In the genomic region with DNA sequence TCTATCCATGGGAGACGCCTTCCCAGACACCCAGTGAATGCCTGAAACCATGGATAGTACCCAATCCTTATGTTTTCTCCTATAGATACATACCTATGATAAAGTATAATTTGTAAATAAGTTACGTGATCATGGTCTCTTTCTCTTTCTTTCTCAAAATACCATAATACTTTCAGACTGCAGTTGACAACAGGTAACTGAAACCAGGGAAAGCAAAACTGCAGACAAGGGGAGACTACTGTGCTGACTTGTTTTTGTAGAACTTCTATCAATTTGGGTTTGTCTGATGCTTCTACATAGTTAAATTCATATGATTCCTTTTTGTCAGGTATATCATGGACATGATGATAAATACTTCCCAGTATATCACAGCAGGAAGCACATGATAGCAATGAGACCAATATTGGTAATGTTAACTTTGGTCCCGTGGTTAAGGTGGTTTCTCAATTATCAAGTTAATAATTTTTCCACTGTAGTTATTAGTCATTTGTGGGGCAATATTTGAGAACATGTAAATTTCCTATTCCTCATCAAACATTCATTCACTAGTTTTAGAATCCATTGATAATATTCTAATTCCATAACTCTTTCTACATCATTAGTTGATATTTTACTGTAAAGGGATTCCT, we compare ENCODE assay signal across 15 cellular contexts.
"Had no signal": no experiment of that assay in that cellular context is flagged by ENCODE, and none has a peak within 500 bp of the region (broad histone marks: within the 10 kb centered on the region; RNA-seq: fewer than 3 reads in every experiment).

No MANE protein-coding gene starts in this region.

- H3K27me3 Mint-ChIP-seq: activated CD8-positive, alpha-beta memory T cell treated with anti-CD3 and anti-CD28 coated beads, Interleukin-2, amount 10 ng/mL, durations not matched to agents 7 days and 5 days; activated naive CD8-positive, alpha-beta T cell; activated T-cell treated with anti-CD3 and anti-CD28 coated beads, Interleukin-2, amount 50 U/mL, for 24 hours; naive thymus-derived CD4-positive, alpha-beta T cell had no signal

- H3K27me3 ChIP-seq: breast epithelium, dorsolateral prefrontal cortex, stomach had no signal

- H3K4me3 Mint-ChIP-seq: activated CD8-positive, alpha-beta memory T cell treated with anti-CD3 and anti-CD28 coated beads, Interleukin-2, amount 10 ng/mL, durations not matched to agents 7 days and 5 days; activated naive CD8-positive, alpha-beta T cell; activated T-cell treated with anti-CD3 and anti-CD28 coated beads, Interleukin-2, amount 50 U/mL, for 24 hours; immature natural killer cell; naive thymus-derived CD4-positive, alpha-beta T cell had no signal

- H3K9me3 ChIP-seq: breast epithelium, stomach, thoracic aorta had no signal

- DNase-seq: activated CD8-positive, alpha-beta memory T cell treated with anti-CD3 and anti-CD28 coated beads, Interleukin-2, amount 10 ng/mL, durations not matched to agents 7 days and 5 days; activated effector memory CD4-positive, alpha-beta T cell treated with Interleukin-2 at 50 U/mL for 16 hours; activated T-cell treated with anti-CD3 and anti-CD28 coated beads, Interleukin-2, amount 50 U/mL, for 24 hours; dorsolateral prefrontal cortex; glutamatergic neuron; immature natural killer cell; left cardiac atrium; naive thymus-derived CD4-positive, alpha-beta T cell; stimulated activated CD4-positive, alpha-beta T cell treated with anti-CD3 and anti-CD28 coated beads, Interleukin-4, amount 100 ng/mL, for 4 hours; stomach had no signal

- H3K27ac Mint-ChIP-seq: activated CD8-positive, alpha-beta memory T cell treated with anti-CD3 and anti-CD28 coated beads, Interleukin-2, amount 10 ng/mL, durations not matched to agents 7 days and 5 days; activated naive CD8-positive, alpha-beta T cell; activated T-cell treated with anti-CD3 and anti-CD28 coated beads, Interleukin-2, amount 50 U/mL, for 24 hours; immature natural killer cell; naive thymus-derived CD4-positive, alpha-beta T cell had no signal

- H3K36me3 ChIP-seq: breast epithelium, stomach, thoracic aorta had no signal

- H3K9me3 Mint-ChIP-seq: activated T-cell treated with anti-CD3 and anti-CD28 coated beads, Interleukin-2, amount 50 U/mL, for 24 hours; immature natural killer cell had no signal

- H3K4me1 ChIP-seq: breast epithelium, stomach had no signal

- H3K36me3 Mint-ChIP-seq: activated CD8-positive, alpha-beta memory T cell treated with anti-CD3 and anti-CD28 coated beads, Interleukin-2, amount 10 ng/mL, durations not matched to agents 7 days and 5 days; immature natural killer cell; naive thymus-derived CD4-positive, alpha-beta T cell had no signal

- H3K4me3 ChIP-seq: breast epithelium, dorsolateral prefrontal cortex, lung, skin epidermis, stomach, thoracic aorta had no signal

- ATAC-seq: activated CD8-positive, alpha-beta memory T cell treated with anti-CD3 and anti-CD28 coated beads, Interleukin-2, amount 10 ng/mL, durations not matched to agents 7 days and 5 days; left cardiac atrium; naive thymus-derived CD4-positive, alpha-beta T cell had no signal

- H3K27ac ChIP-seq: breast epithelium, dorsolateral prefrontal cortex, skin epidermis, stomach, thoracic aorta had no signal

- H3K4me1 Mint-ChIP-seq: activated CD8-positive, alpha-beta memory T cell treated with anti-CD3 and anti-CD28 coated beads, Interleukin-2, amount 10 ng/mL, durations not matched to agents 7 days and 5 days; immature natural killer cell; naive thymus-derived CD4-positive, alpha-beta T cell had no signal
